Comparison of ENCODE assay signal across 1 cellular context in genomic region chr4:180937083-180937482, GRCh38.
TF ChIP-seq lines count a peak whose summit lies in the region.

No MANE protein-coding gene starts in this region.

TF ChIP-seq in GM23338, 12 proteins besides CTCF, POLR2A, EP300 and RAD21:
- no peak for TF ChIP-seq ZNF462 (CRISPR knock-in tag; IDR thresholded peaks at IDR 0.05)
- TF ChIP-seq STAT1 (IDR thresholded peaks at IDR 0.05; ENCODE audit: unreplicated experiment): no peak
- TF ChIP-seq, protein P1, sequence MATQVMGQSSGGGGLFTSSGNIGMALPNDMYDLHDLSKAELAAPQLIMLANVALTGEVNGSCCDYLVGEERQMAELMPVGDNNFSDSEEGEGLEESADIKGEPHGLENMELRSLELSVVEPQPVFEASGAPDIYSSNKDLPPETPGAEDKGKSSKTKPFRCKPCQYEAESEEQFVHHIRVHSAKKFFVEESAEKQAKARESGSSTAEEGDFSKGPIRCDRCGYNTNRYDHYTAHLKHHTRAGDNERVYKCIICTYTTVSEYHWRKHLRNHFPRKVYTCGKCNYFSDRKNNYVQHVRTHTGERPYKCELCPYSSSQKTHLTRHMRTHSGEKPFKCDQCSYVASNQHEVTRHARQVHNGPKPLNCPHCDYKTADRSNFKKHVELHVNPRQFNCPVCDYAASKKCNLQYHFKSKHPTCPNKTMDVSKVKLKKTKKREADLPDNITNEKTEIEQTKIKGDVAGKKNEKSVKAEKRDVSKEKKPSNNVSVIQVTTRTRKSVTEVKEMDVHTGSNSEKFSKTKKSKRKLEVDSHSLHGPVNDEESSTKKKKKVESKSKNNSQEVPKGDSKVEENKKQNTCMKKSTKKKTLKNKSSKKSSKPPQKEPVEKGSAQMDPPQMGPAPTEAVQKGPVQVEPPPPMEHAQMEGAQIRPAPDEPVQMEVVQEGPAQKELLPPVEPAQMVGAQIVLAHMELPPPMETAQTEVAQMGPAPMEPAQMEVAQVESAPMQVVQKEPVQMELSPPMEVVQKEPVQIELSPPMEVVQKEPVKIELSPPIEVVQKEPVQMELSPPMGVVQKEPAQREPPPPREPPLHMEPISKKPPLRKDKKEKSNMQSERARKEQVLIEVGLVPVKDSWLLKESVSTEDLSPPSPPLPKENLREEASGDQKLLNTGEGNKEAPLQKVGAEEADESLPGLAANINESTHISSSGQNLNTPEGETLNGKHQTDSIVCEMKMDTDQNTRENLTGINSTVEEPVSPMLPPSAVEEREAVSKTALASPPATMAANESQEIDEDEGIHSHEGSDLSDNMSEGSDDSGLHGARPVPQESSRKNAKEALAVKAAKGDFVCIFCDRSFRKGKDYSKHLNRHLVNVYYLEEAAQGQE (IDR thresholded peaks at IDR 0.05; ENCODE audit: unreplicated experiment): no peak
- TF ChIP-seq EZH2 (IDR thresholded peaks at IDR 0.05; ENCODE audit: low read depth, unreplicated experiment): no peak
- no peak for TF ChIP-seq ZNF114 (CRISPR knock-in tag; IDR thresholded peaks at IDR 0.05)
- no peak for TF ChIP-seq EZH2phosphoT487 (IDR thresholded peaks at IDR 0.05; ENCODE audit: unreplicated experiment)
- no peak for TF ChIP-seq CREB1 (CRISPR knock-in tag; IDR thresholded peaks at IDR 0.05; ENCODE audit: low read depth)
- TF ChIP-seq ZNF331 (CRISPR knock-in tag; IDR thresholded peaks at IDR 0.05; ENCODE audit: low read depth): no peak
- no peak for TF ChIP-seq ETS1 (IDR thresholded peaks at IDR 0.05)
- no peak for TF ChIP-seq NANOG (IDR thresholded peaks at IDR 0.05; ENCODE audit: borderline replicate concordance)
- TF ChIP-seq POLR2AphosphoS5 (IDR thresholded peaks at IDR 0.05; ENCODE audit: low read depth): no peak
